ENCODE assay signal across 1 cellular context in genomic region chr2:33021542-33022259, GRCh38.
TF ChIP-seq lines count a peak whose summit lies in the region.

No MANE protein-coding gene starts in this region.

TF ChIP-seq in K562, 482 proteins besides CTCF, POLR2A, EP300 and RAD21 (continued from another document):
- TF ChIP-seq ZBTB49 (CRISPR knock-in tag; IDR thresholded peaks at IDR 0.05; ENCODE audit: borderline replicate concordance), result no peak
- TF ChIP-seq HIVEP1 (CRISPR knock-in tag; IDR thresholded peaks at IDR 0.05), result no peak
- 0 out of 2 replicates have a peak, but pooled peaks have one; percentile 17 for TF ChIP-seq ZNF384 (IDR thresholded peaks at IDR 0.05; ENCODE audit: low read depth, low read length)
- TF ChIP-seq ZNF77 (CRISPR knock-in tag; IDR thresholded peaks at IDR 0.05), result no peak
- TF ChIP-seq NFIC (IDR thresholded peaks at IDR 0.05), result no peak
- TF ChIP-seq, protein P1, sequence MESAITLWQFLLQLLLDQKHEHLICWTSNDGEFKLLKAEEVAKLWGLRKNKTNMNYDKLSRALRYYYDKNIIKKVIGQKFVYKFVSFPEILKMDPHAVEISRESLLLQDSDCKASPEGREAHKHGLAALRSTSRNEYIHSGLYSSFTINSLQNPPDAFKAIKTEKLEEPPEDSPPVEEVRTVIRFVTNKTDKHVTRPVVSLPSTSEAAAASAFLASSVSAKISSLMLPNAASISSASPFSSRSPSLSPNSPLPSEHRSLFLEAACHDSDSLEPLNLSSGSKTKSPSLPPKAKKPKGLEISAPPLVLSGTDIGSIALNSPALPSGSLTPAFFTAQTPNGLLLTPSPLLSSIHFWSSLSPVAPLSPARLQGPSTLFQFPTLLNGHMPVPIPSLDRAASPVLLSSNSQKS (CRISPR knock-in tag; IDR thresholded peaks at IDR 0.05), result no peak
- no peak for TF ChIP-seq PTRF (tag; IDR thresholded peaks at IDR 0.05)
- TF ChIP-seq KLF10 (CRISPR knock-in tag; IDR thresholded peaks at IDR 0.05), result no peak
- no peak for TF ChIP-seq NCOR1 (IDR thresholded peaks at IDR 0.05)
- no peak for TF ChIP-seq NRF1 (conservative IDR thresholded peaks at IDR 0.05 in 1 of 2, IDR thresholded peaks at IDR 0.05 in 1 of 2)
- no peak for TF ChIP-seq HMGN3 (IDR thresholded peaks at IDR 0.05; ENCODE audit: borderline replicate concordance, extremely low read depth, insufficient read length, low read depth, low read length)
- no peak for TF ChIP-seq RBM15 (IDR thresholded peaks at IDR 0.05; ENCODE audit: insufficient read depth, low read length)
- no peak for TF ChIP-seq CHD2 (IDR thresholded peaks at IDR 0.05; ENCODE audit: low read depth, low read length)
- TF ChIP-seq RBM17 (IDR thresholded peaks at IDR 0.05; ENCODE audit: borderline replicate concordance, low read depth, low read length), result no peak
- TF ChIP-seq ZKSCAN8 (CRISPR knock-in tag; IDR thresholded peaks at IDR 0.05), result 0 out of 2 replicates have a peak, but pooled peaks have one; percentile 20
- no peak for TF ChIP-seq NFE2L1 (tag; IDR thresholded peaks at IDR 0.05; ENCODE audit: borderline replicate concordance, low read depth)
- TF ChIP-seq SETDB1 (IDR thresholded peaks at IDR 0.05; ENCODE audit: low read length), result no peak
- TF ChIP-seq NFATC3 (IDR thresholded peaks at IDR 0.05), result no peak
- no peak for TF ChIP-seq REST (CRISPR knock-in tag; IDR thresholded peaks at IDR 0.05; ENCODE audit: low read depth)
- TF ChIP-seq, protein P2, sequence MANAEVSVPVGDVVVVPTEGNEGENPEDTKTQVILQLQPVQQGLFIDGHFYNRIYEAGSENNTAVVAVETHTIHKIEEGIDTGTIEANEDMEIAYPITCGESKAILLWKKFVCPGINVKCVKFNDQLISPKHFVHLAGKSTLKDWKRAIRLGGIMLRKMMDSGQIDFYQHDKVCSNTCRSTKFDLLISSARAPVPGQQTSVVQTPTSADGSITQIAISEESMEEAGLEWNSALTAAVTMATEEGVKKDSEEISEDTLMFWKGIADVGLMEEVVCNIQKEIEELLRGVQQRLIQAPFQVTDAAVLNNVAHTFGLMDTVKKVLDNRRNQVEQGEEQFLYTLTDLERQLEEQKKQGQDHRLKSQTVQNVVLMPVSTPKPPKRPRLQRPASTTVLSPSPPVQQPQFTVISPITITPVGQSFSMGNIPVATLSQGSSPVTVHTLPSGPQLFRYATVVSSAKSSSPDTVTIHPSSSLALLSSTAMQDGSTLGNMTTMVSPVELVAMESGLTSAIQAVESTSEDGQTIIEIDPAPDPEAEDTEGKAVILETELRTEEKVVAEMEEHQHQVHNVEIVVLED (CRISPR knock-in tag; IDR thresholded peaks at IDR 0.05), result no peak
- 0 out of 4 replicates have a peak, but pooled peaks of 1 of the 2 experiments have one; percentile 14 for TF ChIP-seq MNT (conservative IDR thresholded peaks at IDR 0.05)
- TF ChIP-seq MTA3 (IDR thresholded peaks at IDR 0.05; ENCODE audit: borderline replicate concordance), result no peak
TF ChIP-seq in K562: peak in this region for 6.
